ENCODE assay signal across 2 cellular contexts in the genomic region with DNA sequence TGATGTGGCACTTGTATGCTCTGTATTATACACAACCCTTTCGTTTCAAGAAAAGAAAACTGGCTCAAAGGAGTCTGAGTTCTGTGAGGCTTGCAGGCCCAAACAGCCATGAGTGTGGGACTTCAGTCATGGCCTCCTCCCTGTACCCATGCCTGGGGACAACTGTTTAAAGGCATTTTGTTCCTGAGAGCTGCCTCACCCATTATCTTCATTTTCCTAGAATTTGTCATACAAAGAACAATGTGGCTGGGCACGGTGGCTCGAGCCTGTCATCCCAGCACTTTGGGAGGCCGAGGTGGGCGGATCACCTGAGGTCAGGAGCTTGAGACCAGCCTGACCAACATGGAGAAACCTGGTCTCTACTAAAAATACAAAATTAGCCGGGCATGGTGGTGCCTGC. TPM values are rescaled to one million over a fixed set of nuclear protein-coding genes. Genes with fewer than 3 reads are reported as not detected.
"Had no signal": no experiment of that assay in that cellular context is flagged by ENCODE, and none has a peak within 500 bp of the region (broad histone marks: within the 10 kb centered on the region; RNA-seq: fewer than 3 reads in every experiment).

No MANE protein-coding gene starts in this region.

RNA-seq across cellular contexts. Expression of a gene that starts 23.6 kb away (rescaled TPM):
- total RNA-seq: GM23248 had no signal
- polyA plus RNA-seq: IgD-negative memory B cell had no signal
